ENCODE assay signal across 1 cellular context in the genomic region with DNA sequence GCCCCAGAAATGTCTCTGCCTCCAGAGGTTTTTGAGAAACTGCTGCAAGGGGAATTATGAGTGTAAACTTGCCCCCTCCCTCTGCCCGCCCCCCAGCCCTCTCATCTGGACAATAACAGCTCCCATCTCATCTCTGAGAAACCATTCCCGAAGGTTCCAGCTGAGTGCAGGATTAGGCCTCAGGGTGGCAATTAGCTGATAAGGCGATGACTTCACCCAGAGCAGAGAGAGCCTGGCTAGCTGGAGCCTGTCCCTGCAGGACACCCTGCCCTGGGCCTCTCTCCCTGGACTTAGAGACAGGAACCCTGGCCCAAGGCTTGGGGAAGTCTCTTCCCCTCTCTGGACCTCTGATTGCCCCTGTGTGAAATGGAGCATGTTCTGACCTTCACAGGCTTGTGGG.
TF ChIP-seq lines count a peak whose summit lies in the region.

No MANE protein-coding gene starts in this region.

TF ChIP-seq in K562, 482 proteins besides CTCF, POLR2A, EP300 and RAD21 (continued from another document):
- TF ChIP-seq, protein P1, sequence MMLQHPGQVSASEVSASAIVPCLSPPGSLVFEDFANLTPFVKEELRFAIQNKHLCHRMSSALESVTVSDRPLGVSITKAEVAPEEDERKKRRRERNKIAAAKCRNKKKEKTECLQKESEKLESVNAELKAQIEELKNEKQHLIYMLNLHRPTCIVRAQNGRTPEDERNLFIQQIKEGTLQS (IDR thresholded peaks at IDR 0.05), result peak; percentile 65
- TF ChIP-seq, protein P1 (CRISPR knock-in tag; conservative IDR thresholded peaks at IDR 0.05), result no peak
- 0 out of 2 replicates have a peak, but pooled peaks have one; percentile 15 for TF ChIP-seq ATF7 (IDR thresholded peaks at IDR 0.05)
- TF ChIP-seq, protein P2, sequence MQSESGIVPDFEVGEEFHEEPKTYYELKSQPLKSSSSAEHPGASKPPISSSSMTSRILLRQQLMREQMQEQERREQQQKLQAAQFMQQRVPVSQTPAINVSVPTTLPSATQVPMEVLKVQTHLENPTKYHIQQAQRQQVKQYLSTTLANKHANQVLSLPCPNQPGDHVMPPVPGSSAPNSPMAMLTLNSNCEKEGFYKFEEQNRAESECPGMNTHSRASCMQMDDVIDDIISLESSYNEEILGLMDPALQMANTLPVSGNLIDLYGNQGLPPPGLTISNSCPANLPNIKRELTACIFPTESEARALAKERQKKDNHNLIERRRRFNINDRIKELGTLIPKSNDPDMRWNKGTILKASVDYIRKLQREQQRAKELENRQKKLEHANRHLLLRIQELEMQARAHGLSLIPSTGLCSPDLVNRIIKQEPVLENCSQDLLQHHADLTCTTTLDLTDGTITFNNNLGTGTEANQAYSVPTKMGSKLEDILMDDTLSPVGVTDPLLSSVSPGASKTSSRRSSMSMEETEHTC (IDR thresholded peaks at IDR 0.05), result no peak
- no peak for TF ChIP-seq RNF2 (IDR thresholded peaks at IDR 0.05)
- TF ChIP-seq NR2C2 (CRISPR knock-in tag; IDR thresholded peaks at IDR 0.05), result no peak
- no peak for TF ChIP-seq NR2C2 (tag; IDR thresholded peaks at IDR 0.05)
- 0 out of 2 replicates have a peak, but pooled peaks have one; percentile 47 for TF ChIP-seq CBFA2T3 (IDR thresholded peaks at IDR 0.05)
- peak; percentile 49 for TF ChIP-seq TCF3 (CRISPR knock-in tag; IDR thresholded peaks at IDR 0.05)
- TF ChIP-seq ZNF589 (CRISPR knock-in tag; IDR thresholded peaks at IDR 0.05; ENCODE audit: low read depth), result 0 out of 2 replicates have a peak, but pooled peaks have one; percentile 17
